In the genomic region with DNA sequence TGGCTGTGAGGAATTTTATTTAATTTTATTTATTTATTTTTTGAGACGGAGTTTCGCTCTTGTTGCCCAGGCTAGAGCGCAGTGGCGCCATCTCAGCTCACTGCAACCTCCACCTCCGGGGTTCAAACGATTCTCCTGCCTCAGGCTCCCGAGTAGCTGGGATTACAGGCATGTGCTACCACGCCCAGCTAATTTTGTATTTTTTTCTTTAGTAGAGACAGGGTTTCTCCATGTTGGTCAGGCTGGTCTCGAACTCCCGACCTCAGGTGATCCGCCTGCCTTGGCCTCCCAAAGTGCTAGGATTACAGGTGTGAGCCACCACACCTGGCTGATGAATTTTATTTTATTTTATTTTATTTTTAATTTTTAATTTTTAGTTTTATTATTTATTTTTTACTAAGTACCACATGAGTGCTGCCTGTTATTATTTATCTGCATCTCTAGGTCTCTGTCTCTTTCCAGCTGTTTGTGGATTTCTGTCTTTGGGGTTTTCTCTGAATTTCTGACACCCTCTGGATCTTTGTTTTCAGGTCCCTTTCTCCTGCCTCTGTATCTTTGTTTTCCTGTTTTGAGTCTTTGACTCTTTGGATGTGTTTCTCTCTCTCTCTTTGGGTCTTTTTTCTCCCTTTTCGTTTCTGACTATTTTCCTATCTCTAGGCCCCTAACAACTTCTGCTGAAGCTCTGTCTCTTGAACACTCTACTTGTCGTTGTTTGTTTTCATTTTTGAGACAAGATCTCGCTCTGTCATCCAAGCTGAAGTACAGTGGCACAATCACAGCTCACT, we compare ENCODE assay signal across 8 cellular contexts. TPM values are rescaled to one million over a fixed set of nuclear protein-coding genes. Genes with fewer than 3 reads are reported as not detected.
A peak's percentile ranks its signal among the peaks of the same experiment; 100 is the strongest.
DNase-seq lines count a peak whose midpoint lies in the region; ATAC-seq, FAIRE-seq and TF ChIP-seq lines count a peak whose summit lies in the region.
"Not testable (repeated sequence)": the region's sequence is repeated elsewhere in the genome, so short reads cannot be mapped to it uniquely, and the experiment has no call there.

No MANE protein-coding gene starts in this region.

- POLR2A ChIA-PET in activated CD4-positive, alpha-beta memory T cell treated with anti-CD3 and anti-CD28 coated beads, Interleukin-2, amount 10 ng/mL, durations not matched to agents 7 days and 5 days (lab: Charles Lee) = interaction anchor here (1.3 kb wide), 1 partner anchor 15 kb away, joined by 3 read pairs; no protein-coding TSS in a partner anchor
- POLR2A ChIA-PET in K562 (lab: Yijun Ruan, JAX) (interaction anchor here (0.8 to 2.6 kb wide), 5 partner anchors 10 to 160 kb away, joined by 3 to 7 read pairs (median 5); no protein-coding TSS in a partner anchor), endothelial cell of umbilical vein (lab: Charles Lee) (interaction anchor here (0.6 kb wide), 1 partner anchor 8 kb away, joined by 3 read pairs; no protein-coding TSS in a partner anchor)
- POLR2A ChIA-PET in naive thymus-derived CD4-positive, alpha-beta T cell (lab: Charles Lee) = interaction anchor here (1.2 kb wide), 1 partner anchor 21 kb away, joined by 3 read pairs; no protein-coding TSS in a partner anchor

- not testable (repeated sequence) for H2AFZ ChIP-seq in GM23338; K562 (ENCODE audit: low read depth, low read length); endothelial cell of umbilical vein (ENCODE audit: low read depth, low read length)

- BruUV-seq in K562 (replicated peaks; lab: Mats Ljungman, UMichigan); endothelial cell of umbilical vein (replicated peaks; lab: Mats Ljungman, UMichigan): not testable (repeated sequence)

- TF ChIP-seq CTCF in GM23338 (conservative IDR thresholded peaks at IDR 0.05; ENCODE audit: low read depth in 2 of 2); K562 (IDR thresholded peaks at IDR 0.05 in 2 of 3, conservative IDR thresholded peaks at IDR 0.05 in 1 of 3; ENCODE audit: insufficient read depth in 2 of 3, low read depth in 1 of 3, low read length in 3 of 3); endothelial cell of umbilical vein (IDR thresholded peaks at IDR 0.05; ENCODE audit: extremely low read depth in 1 of 2, insufficient read depth in 1 of 2, low read depth in 1 of 2, low read length in 2 of 2): not testable (repeated sequence)

- not testable (repeated sequence) for H3K79me2 ChIP-seq in GM23338 (replicated peaks; ENCODE audit: insufficient read depth); K562 (ENCODE audit: control insufficient read depth, insufficient read depth, low read length); endothelial cell of umbilical vein (ENCODE audit: control insufficient read depth, insufficient read depth, low read length)

- H3K9me2 ChIP-seq in GM23338 (ENCODE audit: insufficient read depth) = not testable (repeated sequence)

- CTCF ChIA-PET in activated CD4-positive, alpha-beta memory T cell treated with anti-CD3 and anti-CD28 coated beads, Interleukin-2, amount 10 ng/mL, durations not matched to agents 7 days and 5 days (lab: Charles Lee) = interaction anchor here (6.5 kb wide), 1 partner anchor 10 kb away, joined by 43 read pairs; no protein-coding TSS in a partner anchor
- CTCF ChIA-PET in activated naive CD4-positive, alpha-beta T cell treated with anti-CD3 and anti-CD28 coated beads, Interleukin-2, amount 10 ng/mL, durations not matched to agents 7 days and 5 days (lab: Charles Lee) = interaction anchor here (1.4 kb wide), 1 partner anchor 10 kb away, joined by 9 read pairs; no protein-coding TSS in a partner anchor
- CTCF ChIA-PET in K562 (lab: Yijun Ruan, JAX; ENCODE audit: low intra/inter-chr PET ratio) = interaction anchor here (0.5 kb wide), 1 partner anchor 638 kb away, joined by 4 read pairs; no protein-coding TSS in a partner anchor
- CTCF ChIA-PET in endothelial cell of umbilical vein (lab: Charles Lee) = interaction anchor here (3.3 kb wide), 1 partner anchor 9 kb away, joined by 28 read pairs; no protein-coding TSS in a partner anchor
- CTCF ChIA-PET in naive thymus-derived CD4-positive, alpha-beta T cell (lab: Charles Lee) = not testable (repeated sequence)

- H3K9me1 ChIP-seq in K562 (ENCODE audit: control insufficient read depth, insufficient read depth, low read length); endothelial cell of umbilical vein (replicated peaks; ENCODE audit: control insufficient read depth, extremely low read depth, insufficient read depth, low read length): not testable (repeated sequence)

- peaks cover 47% of the 10 kb centered on the region for H3K36me3 Mint-ChIP-seq in GM23338 (ENCODE audit: low read depth)
- peaks cover 39% of the 10 kb centered on the region for H3K36me3 Mint-ChIP-seq in activated CD4-positive, alpha-beta memory T cell treated with anti-CD3 and anti-CD28 coated beads, Interleukin-2, amount 10 ng/mL, durations not matched to agents 7 days and 5 days (ENCODE audit: low read depth)
- H3K36me3 Mint-ChIP-seq in activated naive CD4-positive, alpha-beta T cell treated with anti-CD3 and anti-CD28 coated beads, Interleukin-2, amount 10 ng/mL, durations not matched to agents 7 days and 5 days = peaks cover 24% of the 10 kb centered on the region
- H3K36me3 Mint-ChIP-seq in naive thymus-derived CD4-positive, alpha-beta T cell = peaks cover 10 to 30% (median 11%) of the 10 kb centered on the region in 5 donors
- H3K36me3 Mint-ChIP-seq in stimulated activated naive CD8-positive, alpha-beta T cell treated with anti-CD3 and anti-CD28 coated beads, Interleukin-15, Interleukin-2, amounts not matched to agents 100 ng/mL and 50 ng/mL, for 24 hours (ENCODE audit: low read depth) = peaks cover 56% of the 10 kb centered on the region

- intact Hi-C loops in K562 (cut with micrococcal nuclease); endothelial cell of umbilical vein (cut with micrococcal nuclease); naive thymus-derived CD4-positive, alpha-beta T cell (cut with micrococcal nuclease): not testable (repeated sequence)

- H3F3A ChIP-seq in GM23338 (replicated peaks; ENCODE audit: low read depth) = not testable (repeated sequence)

- 55% methylated on average over 14 of the region's 14 CpGs for WGBS in K562 (ENCODE audit: insufficient coverage, low coverage, missing lambda C conversion rate)

- not testable (repeated sequence) for H3K27me3 ChIP-seq in GM23338 (ENCODE audit: insufficient read depth); K562 (ENCODE audit: control insufficient read depth in 2 of 2, insufficient read depth in 2 of 2, low read length in 2 of 2); endothelial cell of umbilical vein (ENCODE audit: control insufficient read depth in 2 of 2, insufficient read depth in 2 of 2, low read length in 2 of 2); naive thymus-derived CD4-positive, alpha-beta T cell (ENCODE audit: control insufficient read depth in 2 of 2, insufficient read depth in 2 of 2, low read length in 2 of 2)

- H3K9ac ChIP-seq in SK-N-MC (ENCODE audit: insufficient read length); K562 (ENCODE audit: insufficient read depth in 1 of 2, low read depth in 2 of 2, low read length in 2 of 2); endothelial cell of umbilical vein (replicated peaks; ENCODE audit: extremely low read depth, insufficient read depth, low read length): not testable (repeated sequence)

- H3K27me3 Mint-ChIP-seq in GM23338 (ENCODE audit: insufficient read depth, low read depth, poor library complexity) = peaks cover 22% of the 10 kb centered on the region
- not testable (repeated sequence) for H3K27me3 Mint-ChIP-seq in activated CD4-positive, alpha-beta memory T cell treated with anti-CD3 and anti-CD28 coated beads, Interleukin-2, amount 10 ng/mL, durations not matched to agents 7 days and 5 days; activated naive CD4-positive, alpha-beta T cell treated with anti-CD3 and anti-CD28 coated beads, Interleukin-2, amount 10 ng/mL, durations not matched to agents 7 days and 5 days; naive thymus-derived CD4-positive, alpha-beta T cell; stimulated activated naive CD8-positive, alpha-beta T cell treated with anti-CD3 and anti-CD28 coated beads, Interleukin-15, Interleukin-2, amounts not matched to agents 100 ng/mL and 50 ng/mL, for 24 hours

- peaks cover 16% of the 10 kb centered on the region for H3K4me1 Mint-ChIP-seq in GM23338
- peaks cover 12% of the 10 kb centered on the region for H3K4me1 Mint-ChIP-seq in activated CD4-positive, alpha-beta memory T cell treated with anti-CD3 and anti-CD28 coated beads, Interleukin-2, amount 10 ng/mL, durations not matched to agents 7 days and 5 days
- peaks cover 17% of the 10 kb centered on the region for H3K4me1 Mint-ChIP-seq in activated naive CD4-positive, alpha-beta T cell treated with anti-CD3 and anti-CD28 coated beads, Interleukin-2, amount 10 ng/mL, durations not matched to agents 7 days and 5 days
- H3K4me1 Mint-ChIP-seq in naive thymus-derived CD4-positive, alpha-beta T cell = peaks cover under 1 to 15% (median 4%) of the 10 kb centered on the region in 7 donors
- peaks cover 13% of the 10 kb centered on the region for H3K4me1 Mint-ChIP-seq in stimulated activated naive CD8-positive, alpha-beta T cell treated with anti-CD3 and anti-CD28 coated beads, Interleukin-15, Interleukin-2, amounts not matched to agents 100 ng/mL and 50 ng/mL, for 24 hours (ENCODE audit: low read depth)

- dilution Hi-C loops in endothelial cell of umbilical vein (cut with MboI; ENCODE audit: extremely low pct_ligation_motif_present, low sequenced_read_pairs) = not testable (repeated sequence)

- TF ChIP-seq RAD21 in K562 (CRISPR knock-in tag; conservative IDR thresholded peaks at IDR 0.05 in 1 of 2, IDR thresholded peaks at IDR 0.05 in 1 of 2) = not testable (repeated sequence)

- not testable (repeated sequence) for H3K9me3 ChIP-seq in SK-N-MC (ENCODE audit: low read depth, low read length); K562 (replicated peaks; ENCODE audit: control insufficient read depth, insufficient read depth, low read depth, low read length); endothelial cell of umbilical vein (replicated peaks; ENCODE audit: control insufficient read depth, insufficient read depth, low read length); naive thymus-derived CD4-positive, alpha-beta T cell (ENCODE audit: control insufficient read depth in 2 of 3, low read length in 3 of 3)

- H3K9me3 Mint-ChIP-seq in GM23338; activated CD4-positive, alpha-beta memory T cell treated with anti-CD3 and anti-CD28 coated beads, Interleukin-2, amount 10 ng/mL, durations not matched to agents 7 days and 5 days; activated naive CD4-positive, alpha-beta T cell treated with anti-CD3 and anti-CD28 coated beads, Interleukin-2, amount 10 ng/mL, durations not matched to agents 7 days and 5 days; naive thymus-derived CD4-positive, alpha-beta T cell; stimulated activated naive CD8-positive, alpha-beta T cell treated with anti-CD3 and anti-CD28 coated beads, Interleukin-15, Interleukin-2, amounts not matched to agents 100 ng/mL and 50 ng/mL, for 24 hours: not testable (repeated sequence)

- H3K4me3 Mint-ChIP-seq in GM23338; activated CD4-positive, alpha-beta memory T cell treated with anti-CD3 and anti-CD28 coated beads, Interleukin-2, amount 10 ng/mL, durations not matched to agents 7 days and 5 days; activated naive CD4-positive, alpha-beta T cell treated with anti-CD3 and anti-CD28 coated beads, Interleukin-2, amount 10 ng/mL, durations not matched to agents 7 days and 5 days; naive thymus-derived CD4-positive, alpha-beta T cell; stimulated activated naive CD8-positive, alpha-beta T cell treated with anti-CD3 and anti-CD28 coated beads, Interleukin-15, Interleukin-2, amounts not matched to agents 100 ng/mL and 50 ng/mL, for 24 hours: not testable (repeated sequence)

- not testable (repeated sequence) for H3K27ac Mint-ChIP-seq in GM23338
- peak overlapping the region; percentile 0 for H3K27ac Mint-ChIP-seq in activated CD4-positive, alpha-beta memory T cell treated with anti-CD3 and anti-CD28 coated beads, Interleukin-2, amount 10 ng/mL, durations not matched to agents 7 days and 5 days
- H3K27ac Mint-ChIP-seq in activated naive CD4-positive, alpha-beta T cell treated with anti-CD3 and anti-CD28 coated beads, Interleukin-2, amount 10 ng/mL, durations not matched to agents 7 days and 5 days = peak overlapping the region; percentile 33
- peak overlapping the region in 5 of 9 donors; percentile 2 to 85 (median 34) for H3K27ac Mint-ChIP-seq in naive thymus-derived CD4-positive, alpha-beta T cell
- H3K27ac Mint-ChIP-seq in stimulated activated naive CD8-positive, alpha-beta T cell treated with anti-CD3 and anti-CD28 coated beads, Interleukin-15, Interleukin-2, amounts not matched to agents 100 ng/mL and 50 ng/mL, for 24 hours = peak overlapping the region; percentile 7

- in situ Hi-C loops in K562 (cut with MboI) = not testable (repeated sequence)

- H4K20me1 ChIP-seq in GM23338 (replicated peaks; ENCODE audit: insufficient read depth); K562 (replicated peaks; ENCODE audit: control insufficient read depth, insufficient read depth, low read length); endothelial cell of umbilical vein (replicated peaks; ENCODE audit: control insufficient read depth, extremely low read depth, insufficient read depth, low read length): not testable (repeated sequence)

- H3K4me2 ChIP-seq in GM23338; endothelial cell of umbilical vein (ENCODE audit: insufficient read depth, low read length): not testable (repeated sequence)
- 0 out of 2 replicates have a peak overlapping the region, but pooled peaks have one; percentile 72 for H3K4me2 ChIP-seq in K562 (ENCODE audit: insufficient read depth, low read length)

- ATAC-seq in GM23338; K562; naive thymus-derived CD4-positive, alpha-beta T cell: not testable (repeated sequence)

- H3K36me3 ChIP-seq in GM23338 (ENCODE audit: insufficient read depth); endothelial cell of umbilical vein (ENCODE audit: control insufficient read depth in 2 of 2, extremely low read depth in 1 of 2, insufficient read depth in 2 of 2, low read length in 2 of 2): not testable (repeated sequence)
- peaks cover 36% of the 10 kb centered on the region for H3K36me3 ChIP-seq in SK-N-MC (ENCODE audit: insufficient read depth, low read length)
- peaks cover 67% of the 10 kb centered on the region; the same call in 2 of the 3 replicates for H3K36me3 ChIP-seq in K562 (ENCODE audit: control insufficient read depth, insufficient read depth, low read length)
- peaks cover 0 to 47% (median 8%) of the 10 kb centered on the region in 3 experiments for H3K36me3 ChIP-seq in naive thymus-derived CD4-positive, alpha-beta T cell (ENCODE audit: control insufficient read depth in 2 of 3, insufficient read depth in 3 of 3, low read length in 3 of 3)

- FAIRE-seq in K562 (lab: Jason Lieb, UNC) (peak; percentile 42), endothelial cell of umbilical vein (lab: Jason Lieb, UNC) (peak; percentile 69)

- not testable (repeated sequence) for DNase-seq in GM23338 (ENCODE audit: low spot score); SK-N-MC (ENCODE audit: low read depth, low spot score); activated CD4-positive, alpha-beta memory T cell treated with anti-CD3 and anti-CD28 coated beads, Interleukin-2, amount 10 ng/mL, durations not matched to agents 7 days and 5 days; activated naive CD4-positive, alpha-beta T cell treated with anti-CD3 and anti-CD28 coated beads, Interleukin-2, amount 10 ng/mL, durations not matched to agents 7 days and 5 days; K562 (ENCODE audit: extremely low read depth in 1 of 4, low spot score in 3 of 4); endothelial cell of umbilical vein (ENCODE audit: low read depth, low spot score); naive thymus-derived CD4-positive, alpha-beta T cell

- H3K27ac ChIP-seq in GM23338 (ENCODE audit: low read depth) (peak overlapping the region; percentile 74; the same call in 1 of the 2 replicates), SK-N-MC (0 out of 2 replicates have a peak overlapping the region, but pooled peaks have one; percentile 25), K562 (ENCODE audit: extremely low read depth, low read depth, low read length) (peak overlapping the region; percentile 43; the same call in 2 of the 3 replicates)
- H3K27ac ChIP-seq in endothelial cell of umbilical vein (ENCODE audit: insufficient read depth, low read depth, low read length); naive thymus-derived CD4-positive, alpha-beta T cell (ENCODE audit: low read depth, low read length): not testable (repeated sequence)

- not testable (repeated sequence) for TF ChIP-seq POLR2A in K562 (conservative IDR thresholded peaks at IDR 0.05); endothelial cell of umbilical vein (IDR thresholded peaks at IDR 0.05; ENCODE audit: low read depth, low read length)

- H3K4me3 ChIP-seq in GM23338; SK-N-MC; K562; endothelial cell of umbilical vein (replicated peaks in 1 of 3; ENCODE audit: insufficient read depth in 1 of 3, low read depth in 1 of 3, low read length in 3 of 3); naive thymus-derived CD4-positive, alpha-beta T cell (ENCODE audit: low read length): not testable (repeated sequence)

- TF ChIP-seq EP300 in K562 (IDR thresholded peaks at IDR 0.05; ENCODE audit: low read length) = not testable (repeated sequence)

- H3K4me1 ChIP-seq in GM23338 (ENCODE audit: insufficient read depth) (peaks cover 11% of the 10 kb centered on the region), K562 (replicated peaks in 1 of 2; ENCODE audit: control insufficient read depth in 2 of 2, insufficient read depth in 2 of 2, low read length in 2 of 2) (peaks cover 31 to 56% of the 10 kb centered on the region in 2 experiments)
- not testable (repeated sequence) for H3K4me1 ChIP-seq in endothelial cell of umbilical vein (ENCODE audit: control insufficient read depth, extremely low read depth, insufficient read depth, low read length); naive thymus-derived CD4-positive, alpha-beta T cell (ENCODE audit: control insufficient read depth in 2 of 2, insufficient read depth in 2 of 2, low read length in 2 of 2)

RNA-seq across cellular contexts. Expression of a gene that starts 23.4 kb away (rescaled TPM):
- 53.2 and 65.0 TPM in 2 replicates for total RNA-seq in GM23338 (2014; rRNA removed; shearing (Covaris generic))
- polyA plus RNA-seq in GM23338 (2016; fragmentation: Nextera tagmentation; extraction: Ambion mirVana) (48.4 and 50.3 TPM in 2 replicates), K562 (2011; rRNA removed) (34.4 and 64.2 TPM in 2 replicates), K562 (2014; fragmentation: Illumina TruSeq; extraction: Trizol) (31.6 and 65.6 TPM in 2 replicates), K562 (2014; fragmentation: Nextera tagmentation; extraction: Ambion mirVana) (under 1 TPM; 0.35 to 0.53 TPM), K562 (2014; rRNA removed) (108 and 112 TPM in 2 replicates), endothelial cell of umbilical vein (25.9 and 31.4 TPM in 2 replicates)
- total RNA-seq in activated CD4-positive, alpha-beta memory T cell treated with anti-CD3 and anti-CD28 coated beads, Interleukin-2, amount 10 ng/mL, durations not matched to agents 7 days and 5 days = 100 to 1,000 TPM; 121 to 122 TPM
- total RNA-seq in K562 (2011; cell fraction: chromatin; rRNA removed; ENCODE audit: low replicate concordance) = 209 and 457 TPM in 2 replicates
- total RNA-seq in K562 (2011; cell fraction: nucleolus; rRNA removed) = 301 and 327 TPM in 2 replicates
- 219 and 259 TPM in 2 replicates for total RNA-seq in K562 (2011; cell fraction: nucleoplasm; rRNA removed)
- total RNA-seq in K562 (2014; rRNA removed) (38.7 and 44.5 TPM in 2 replicates), K562 (2014; rRNA removed; fragmentation: Illumina TruSeq; extraction: Trizol) (6.1 and 9.7 TPM in 2 replicates), K562 (2015; rRNA removed; fragmentation: Illumina TruSeq; extraction: Trizol) (19.9 and 25.0 TPM in 2 replicates), K562 (2021) (148 and 160 TPM in 2 replicates), endothelial cell of umbilical vein (38.0 and 67.4 TPM in 2 replicates)
- 40.5 and 63.1 TPM in 2 replicates for polyA plus RNA-seq in K562 (2011; cell fraction: cytosol; rRNA removed)
- 400 and 488 TPM in 2 replicates for polyA plus RNA-seq in K562 (2011; cell fraction: nucleus; rRNA removed)
- polyA plus RNA-seq in K562 (2012) = 256 and 263 TPM in 2 replicates
- 6.8 and 10.0 TPM in 2 replicates for polyA minus RNA-seq in K562 (2011; rRNA and poly(A)+ RNA removed)
- 50.8 and 74.4 TPM in 2 replicates for polyA minus RNA-seq in K562 (2011; cell fraction: cytosol; rRNA and poly(A)+ RNA removed)
- polyA minus RNA-seq in K562 (2011; cell fraction: nucleus; rRNA and poly(A)+ RNA removed) = 47.9 and 57.5 TPM in 2 replicates
- polyA plus RNA-seq in endothelial cell of umbilical vein (2011; cell fraction: cytosol; rRNA removed) = 17.5 and 20.4 TPM in 2 replicates
- 93.6 and 95.8 TPM in 2 replicates for polyA plus RNA-seq in endothelial cell of umbilical vein (2011; cell fraction: nucleus; rRNA removed)
- polyA plus RNA-seq in endothelial cell of umbilical vein (2012) = 72.8 and 137 TPM in 2 replicates
- polyA minus RNA-seq in endothelial cell of umbilical vein = 18.8 and 20.0 TPM in 2 replicates
- 34.3 TPM for polyA minus RNA-seq in endothelial cell of umbilical vein (2011; cell fraction: cytosol; rRNA and poly(A)+ RNA removed)
- polyA minus RNA-seq in endothelial cell of umbilical vein (2011; cell fraction: nucleus; rRNA and poly(A)+ RNA removed) = 17.3 and 24.0 TPM in 2 replicates
- total RNA-seq in naive thymus-derived CD4-positive, alpha-beta T cell = 100 to 1,000 TPM in 4 of 5 experiments, 10 to 100 TPM in 1; 62.4 to 116 (median 111) TPM
- polyA plus RNA-seq in naive thymus-derived CD4-positive, alpha-beta T cell = 10 to 100 TPM; 21.8 to 41.4 TPM

RNA-seq across cellular contexts. Expression of a gene that starts 47.9 kb away (rescaled TPM):
- total RNA-seq in GM23338 (2014; rRNA removed; shearing (Covaris generic)) = 60.0 and 63.2 TPM in 2 replicates
- 69.8 and 74.6 TPM in 2 replicates for polyA plus RNA-seq in GM23338 (2016; fragmentation: Nextera tagmentation; extraction: Ambion mirVana)
- total RNA-seq in activated CD4-positive, alpha-beta memory T cell treated with anti-CD3 and anti-CD28 coated beads, Interleukin-2, amount 10 ng/mL, durations not matched to agents 7 days and 5 days = 100 to 1,000 TPM; 139 to 150 TPM
- total RNA-seq in K562 (2011; cell fraction: chromatin; rRNA removed; ENCODE audit: low replicate concordance) = 33.3 and 146 TPM in 2 replicates
- 62.0 and 84.4 TPM in 2 replicates for total RNA-seq in K562 (2011; cell fraction: nucleolus; rRNA removed)
- 39.4 and 65.9 TPM in 2 replicates for total RNA-seq in K562 (2011; cell fraction: nucleoplasm; rRNA removed)
- total RNA-seq in K562 (2014; rRNA removed) = 33.7 and 48.0 TPM in 2 replicates
- total RNA-seq in K562 (2014; rRNA removed; fragmentation: Illumina TruSeq; extraction: Trizol) = 6.6 and 9.6 TPM in 2 replicates
- 17.5 and 22.3 TPM in 2 replicates for total RNA-seq in K562 (2015; rRNA removed; fragmentation: Illumina TruSeq; extraction: Trizol)
- total RNA-seq in K562 (2021) = 54.5 and 58.1 TPM in 2 replicates
- polyA plus RNA-seq in K562 (2011; rRNA removed) = 18.9 and 24.4 TPM in 2 replicates
- 34.0 and 79.0 TPM in 2 replicates for polyA plus RNA-seq in K562 (2011; cell fraction: cytosol; rRNA removed)
- polyA plus RNA-seq in K562 (2011; cell fraction: nucleus; rRNA removed) = 68.6 and 104 TPM in 2 replicates
- polyA plus RNA-seq in K562 (2012) = 56.1 and 106 TPM in 2 replicates
- polyA plus RNA-seq in K562 (2014; fragmentation: Illumina TruSeq; extraction: Trizol) = 33.7 and 42.0 TPM in 2 replicates
- polyA plus RNA-seq in K562 (2014; fragmentation: Nextera tagmentation; extraction: Ambion mirVana) = 1 to 10 TPM; 1.2 to 4.9 TPM
- 34.2 and 40.4 TPM in 2 replicates for polyA plus RNA-seq in K562 (2014; rRNA removed)
- polyA minus RNA-seq in K562 (2011; rRNA and poly(A)+ RNA removed) = 11.5 and 17.4 TPM in 2 replicates
- polyA minus RNA-seq in K562 (2011; cell fraction: cytosol; rRNA and poly(A)+ RNA removed) = 53.0 and 61.0 TPM in 2 replicates
- polyA minus RNA-seq in K562 (2011; cell fraction: nucleus; rRNA and poly(A)+ RNA removed) = 18.8 and 19.9 TPM in 2 replicates
- total RNA-seq in endothelial cell of umbilical vein = 100 and 106 TPM in 2 replicates
- polyA plus RNA-seq in endothelial cell of umbilical vein = 113 and 171 TPM in 2 replicates
- polyA plus RNA-seq in endothelial cell of umbilical vein (2011; cell fraction: cytosol; rRNA removed) = 67.5 and 75.3 TPM in 2 replicates
- 115 and 165 TPM in 2 replicates for polyA plus RNA-seq in endothelial cell of umbilical vein (2011; cell fraction: nucleus; rRNA removed)
- 90.1 and 118 TPM in 2 replicates for polyA plus RNA-seq in endothelial cell of umbilical vein (2012)
- polyA minus RNA-seq in endothelial cell of umbilical vein = 56.6 and 78.9 TPM in 2 replicates
- 72.2 TPM for polyA minus RNA-seq in endothelial cell of umbilical vein (2011; cell fraction: cytosol; rRNA and poly(A)+ RNA removed)
- 28.8 and 52.6 TPM in 2 replicates for polyA minus RNA-seq in endothelial cell of umbilical vein (2011; cell fraction: nucleus; rRNA and poly(A)+ RNA removed)
- total RNA-seq in naive thymus-derived CD4-positive, alpha-beta T cell = 100 to 1,000 TPM in 4 of 5 experiments, 10 to 100 TPM in 1; 98.4 to 218 (median 139) TPM
- polyA plus RNA-seq in naive thymus-derived CD4-positive, alpha-beta T cell = 100 to 1,000 TPM in 1 of 2 donors, 10 to 100 TPM in 1; 92.8 to 140 TPM
